13 cellular contexts compared by ENCODE assay signal in genomic region chr1:55031098-55031497, GRCh38. TPM values are rescaled to one million over a fixed set of nuclear protein-coding genes. Genes with fewer than 3 reads are reported as not detected.
"Had no signal": no experiment of that assay in that cellular context is flagged by ENCODE, and none has a peak within 500 bp of the region (broad histone marks: within the 10 kb centered on the region; RNA-seq: fewer than 3 reads in every experiment).

No MANE protein-coding gene starts in this region.

RNA-seq across cellular contexts. Expression of gene PCSK9, which starts 8.2 kb away (rescaled TPM):
- total RNA-seq: subcutaneous adipose tissue, thyroid gland had no signal

RNA-seq across cellular contexts. Expression of gene BSND, which starts 32.4 kb away (rescaled TPM):
- total RNA-seq: stomach, subcutaneous adipose tissue, suprapubic skin, temporal lobe, thoracic aorta, thyroid gland, tibial nerve, transverse colon, upper lobe of right lung, ureter, urinary bladder, uterus, vagina had no signal
- polyA plus RNA-seq: stomach, urinary bladder had no signal

RNA-seq across cellular contexts. Expression of gene TMEM61, which starts 50.7 kb away (rescaled TPM):
- total RNA-seq: subcutaneous adipose tissue, temporal lobe, urinary bladder had no signal
